In genomic region chr4:1856071-1856919, GRCh38 we compare ENCODE assay signal across 8 cellular contexts. TPM values are rescaled to one million over a fixed set of nuclear protein-coding genes. Genes with fewer than 3 reads are reported as not detected.
A peak's percentile ranks its signal among the peaks of the same experiment; 100 is the strongest.
DNase-seq lines count a peak whose midpoint lies in the region; ATAC-seq and TF ChIP-seq lines count a peak whose summit lies in the region.

Gene LETM1, minus strand, starts transcription at chr4:1856156. Its CDS starts 206 bp downstream, at chr4:1855950.

- peaks cover 17% of the 10 kb centered on the region for H4K20me1 ChIP-seq in OCI-LY3 (ENCODE audit: insufficient read depth, low read length)

- peak within 1 kb of the TSS; percentile 79 for H3K9ac ChIP-seq in OCI-LY3 (ENCODE audit: low read length)

- peak within 1 kb of the TSS; percentile 8; the same call in 1 of the 2 replicates for H2AFZ ChIP-seq in OCI-LY3 (ENCODE audit: low read depth, low read length)

- peak; percentile 61 for DNase-seq in DMS 273 treated with DMSO at 0.1 percent for 48 hours (lab: John Stamatoyannopoulos, UW)
- peak; percentile 97 for DNase-seq in HuH-7.5 (ENCODE audit: low spot score)
- peak; percentile 92 for DNase-seq in activated T-cell treated with anti-CD3 and anti-CD28 coated beads for 24 hours (ENCODE audit: low read depth)
- peak; percentile 97 for DNase-seq in epithelial cell of esophagus (ENCODE audit: low read depth)
- peak; percentile 96 for DNase-seq in mucosa of gallbladder (ENCODE audit: low spot score)
- DNase-seq in stimulated activated CD8-positive, alpha-beta memory T cell treated with anti-CD3 and anti-CD28 coated beads, Interleukin-4, amount 100 ng/mL, for 4 hours (ENCODE audit: low read depth in 2 of 2, low spot score in 1 of 2), result peak; percentile 77 to 88

- peaks cover 61% of the 10 kb centered on the region for H3K79me2 ChIP-seq in OCI-LY3 (ENCODE audit: low read length)

- H3K9me3 ChIP-seq in OCI-LY3 (ENCODE audit: insufficient read depth, low read length), result no peaks in the 10 kb centered on the region

- peak; percentile 81 for ATAC-seq in GM21526 (IDR thresholded peaks at IDR 0.05; ENCODE audit: low FRiP score, unreplicated experiment)

- H3K4me2 ChIP-seq in OCI-LY3 (ENCODE audit: low read length), result peak within 1 kb of the TSS; percentile 99

- H3K4me3 ChIP-seq in OCI-LY3 (ENCODE audit: low read length), result peak within 1 kb of the TSS; percentile 94
- peak within 1 kb of the TSS; percentile 88 for H3K4me3 ChIP-seq in epithelial cell of esophagus (ENCODE audit: low read length)

- TF ChIP-seq CTCF in OCI-LY3 (IDR thresholded peaks at IDR 0.05; ENCODE audit: low read depth, low read length) (peak; percentile 12; the same call in 1 of the 2 replicates), epithelial cell of esophagus (IDR thresholded peaks at IDR 0.05; ENCODE audit: insufficient read depth, low read depth, low read length, missing control alignments) (no peak)

- H3K36me3 ChIP-seq in OCI-LY3 (replicated peaks; ENCODE audit: low read depth, low read length), result peaks cover 6% of the 10 kb centered on the region

- peak within 1 kb of the TSS; percentile 47 for H3K27ac ChIP-seq in OCI-LY3 (ENCODE audit: low read length)

- H3K27me3 ChIP-seq in OCI-LY3 (ENCODE audit: low read depth, low read length), result 0 out of 2 replicates have a peak, but pooled peaks cover 3% of the 10 kb centered on the region

- peaks cover 13% of the 10 kb centered on the region for H3K4me1 ChIP-seq in OCI-LY3 (ENCODE audit: low read length)

RNA-seq across cellular contexts. Expression of gene LETM1, which starts in this region (rescaled TPM):
- total RNA-seq in mucosa of gallbladder, result 45.0 TPM

Comparison
In these comparisons a context has a peak if more than half of its experiments do, and no peak if none do; other contexts are left out.
1. Peak in every context shown above with its lines: DNase-seq, ATAC-seq, H3K4me3 ChIP-seq and H3K27ac ChIP-seq.